20 cellular contexts compared by ENCODE assay signal in genomic region chr4:177879851-177880250, GRCh38.
DNase-seq lines count a peak whose midpoint lies in the region; TF ChIP-seq lines count a peak whose summit lies in the region.
"Had no signal": no experiment of that assay in that cellular context is flagged by ENCODE, and none has a peak within 500 bp of the region (broad histone marks: within the 10 kb centered on the region; RNA-seq: fewer than 3 reads in every experiment).

No MANE protein-coding gene starts in this region.

- no peak overlapping the region for H3K4me3 Mint-ChIP-seq in nephron progenitor cell
- H3K4me3 Mint-ChIP-seq: activated naive CD8-positive, alpha-beta T cell treated with anti-CD3 and anti-CD28 coated beads, Interleukin-2, amount 10 ng/mL, durations not matched to agents 7 days and 5 days; nephron had no signal

- in situ Hi-C loops in KBM-7 (cut with MboI; ENCODE audit: low pct_unique_long_range_greater_than_20kb, low sequenced_read_pairs): no loop called here

- no peaks in the 10 kb centered on the region for H3K9me3 Mint-ChIP-seq in nephron progenitor cell
- H3K9me3 Mint-ChIP-seq: nephron had no signal

- TF ChIP-seq CTCF in nephron progenitor cell (IDR thresholded peaks at IDR 0.05): peak; percentile 8

- DNase-seq in NCI-H82 (lab: John Stamatoyannopoulos, UW) (peak; percentile 28), NCI-H82 treated with DMSO at 0.1 percent for 48 hours (lab: John Stamatoyannopoulos, UW; ENCODE audit: unreplicated experiment) (no peak), KBM-7 (peak; percentile 4), RKO (ENCODE audit: low spot score) (peak; percentile 4), nephron progenitor cell (no peak), globus pallidus (ENCODE audit: low spot score) (no peak), MG63 (no peak)
- no peak for DNase-seq in effector memory CD4-positive, alpha-beta T cell
- DNase-seq: activated CD4-positive, alpha-beta T cell treated with anti-CD3 and anti-CD28 coated beads for 1 hour; activated naive CD8-positive, alpha-beta T cell treated with anti-CD3 and anti-CD28 coated beads, Interleukin-2, amount 10 ng/mL, durations not matched to agents 7 days and 5 days; GF-D8; IMR-90; NCI-H1694; NCI-H446 had no signal

- H3K4me1 Mint-ChIP-seq in nephron progenitor cell: no peaks in the 10 kb centered on the region
- H3K4me1 Mint-ChIP-seq: activated naive CD8-positive, alpha-beta T cell treated with anti-CD3 and anti-CD28 coated beads, Interleukin-2, amount 10 ng/mL, durations not matched to agents 7 days and 5 days; nephron had no signal

- H3K36me3 ChIP-seq in effector memory CD4-positive, alpha-beta T cell (ENCODE audit: control insufficient read depth, insufficient read depth, low read length): no peaks in the 10 kb centered on the region
- H3K36me3 ChIP-seq in MG63: no peaks in the 10 kb centered on the region
- H3K36me3 ChIP-seq: breast epithelium, right atrium auricular region, suprapubic skin had no signal

- H3K27me3 ChIP-seq in effector memory CD4-positive, alpha-beta T cell (replicated peaks; ENCODE audit: control insufficient read depth, insufficient read depth, low read length, poor library complexity, severe bottlenecking): no peaks in the 10 kb centered on the region
- H3K27me3 ChIP-seq in MG63: no peaks in the 10 kb centered on the region
- H3K27me3 ChIP-seq: breast epithelium, right atrium auricular region, suprapubic skin had no signal

- H3K9me3 ChIP-seq in effector memory CD4-positive, alpha-beta T cell (ENCODE audit: control insufficient read depth, low read length): no peaks in the 10 kb centered on the region
- H3K9me3 ChIP-seq in MG63: no peaks in the 10 kb centered on the region
- H3K9me3 ChIP-seq: breast epithelium, right atrium auricular region, suprapubic skin had no signal

- no peak overlapping the region for H3K27ac ChIP-seq in effector memory CD4-positive, alpha-beta T cell (ENCODE audit: insufficient read depth, low read length, poor library complexity, severe bottlenecking)
- H3K27ac ChIP-seq: breast epithelium, PC-9, right atrium auricular region, suprapubic skin had no signal

- H3K27me3 Mint-ChIP-seq in nephron progenitor cell (ENCODE audit: low read depth, poor library complexity): no peaks in the 10 kb centered on the region
- H3K27me3 Mint-ChIP-seq: activated naive CD8-positive, alpha-beta T cell treated with anti-CD3 and anti-CD28 coated beads, Interleukin-2, amount 10 ng/mL, durations not matched to agents 7 days and 5 days had no signal

- no peak overlapping the region for H3K4me3 ChIP-seq in effector memory CD4-positive, alpha-beta T cell (ENCODE audit: insufficient read depth, low read depth, low read length, poor library complexity, severe bottlenecking)
- no peak overlapping the region for H3K4me3 ChIP-seq in MG63
- H3K4me3 ChIP-seq: breast epithelium, lung, PC-9, right atrium auricular region, suprapubic skin had no signal

- H3K27ac Mint-ChIP-seq in nephron progenitor cell: no peak overlapping the region
- H3K27ac Mint-ChIP-seq: activated naive CD8-positive, alpha-beta T cell treated with anti-CD3 and anti-CD28 coated beads, Interleukin-2, amount 10 ng/mL, durations not matched to agents 7 days and 5 days; nephron had no signal

- no peaks in the 10 kb centered on the region for H3K4me1 ChIP-seq in effector memory CD4-positive, alpha-beta T cell (ENCODE audit: control insufficient read depth, insufficient read depth, low read length, poor library complexity, severe bottlenecking)
- H3K4me1 ChIP-seq: breast epithelium, right atrium auricular region, suprapubic skin had no signal

- H3K36me3 Mint-ChIP-seq in nephron progenitor cell (ENCODE audit: low read depth): no peaks in the 10 kb centered on the region
- H3K36me3 Mint-ChIP-seq: activated naive CD8-positive, alpha-beta T cell treated with anti-CD3 and anti-CD28 coated beads, Interleukin-2, amount 10 ng/mL, durations not matched to agents 7 days and 5 days had no signal

Comparison
In these comparisons a context has a peak if more than half of its experiments do, and no peak if none do; other contexts are left out.
1. DNase-seq: peak in NCI-H82 (single experiment), KBM-7 (single experiment) and RKO (single experiment); none in NCI-H82 treated with DMSO at 0.1 percent for 48 hours (single experiment), nephron progenitor cell (single experiment), effector memory CD4-positive, alpha-beta T cell (0 of 3), globus pallidus (single experiment) and MG63 (single experiment).